13 cellular contexts compared by ENCODE assay signal in genomic region chr15:64623347-64624024, GRCh38.
DNase-seq lines count a peak whose midpoint lies in the region; ATAC-seq, FAIRE-seq and TF ChIP-seq lines count a peak whose summit lies in the region.
"Had no signal": no experiment of that assay in that cellular context is flagged by ENCODE, and none has a peak within 500 bp of the region (broad histone marks: within the 10 kb centered on the region; RNA-seq: fewer than 3 reads in every experiment).

No MANE protein-coding gene starts in this region.

- FAIRE-seq in frontal cortex (lab: Jason Lieb, UNC), result no peak
- FAIRE-seq: endothelial cell of umbilical vein, G401.6 had no signal

- H3K4me1 Mint-ChIP-seq in osteocyte (ENCODE audit: unreplicated experiment), result peaks cover 18% of the 10 kb centered on the region

- H3K9me3 ChIP-seq in DOHH2 (ENCODE audit: control insufficient read depth, insufficient read depth, low read length), result no peaks in the 10 kb centered on the region
- H3K9me3 ChIP-seq in Karpas-422 (ENCODE audit: low read length), result no peaks in the 10 kb centered on the region
- no peaks in the 10 kb centered on the region for H3K9me3 ChIP-seq in adipocyte (ENCODE audit: control insufficient read depth, low read length)
- H3K9me3 ChIP-seq: sigmoid colon had no signal

- H3K27me3 ChIP-seq in DOHH2 (ENCODE audit: control insufficient read depth, low read length) (no peaks in the 10 kb centered on the region), Karpas-422 (ENCODE audit: low read length) (no peaks in the 10 kb centered on the region), adipocyte (replicated peaks; ENCODE audit: control insufficient read depth, insufficient read depth, low read length) (no peaks in the 10 kb centered on the region)
- H3K27me3 ChIP-seq: sigmoid colon had no signal

- DNase-seq in Karpas-422 (peak; percentile 69), adipocyte (ENCODE audit: low read depth) (peak; percentile 24), frontal cortex (ENCODE audit: low spot score in 2 of 2) (no peak), osteocyte (ENCODE audit: extremely low spot score, unreplicated experiment) (no peak), mesenteric fat pad (ENCODE audit: low spot score) (no peak)
- DNase-seq in stimulated activated CD4-positive, alpha-beta T cell treated with anti-CD3 and anti-CD28 coated beads, Interleukin-2, amount 100 ng/mL, for 24 hours, result peak; percentile 35 to 49
- DNase-seq: left colon, NCI-H1436, sigmoid colon had no signal

- no peaks in the 10 kb centered on the region for H4K20me1 ChIP-seq in DOHH2 (ENCODE audit: control insufficient read depth, insufficient read depth, low read depth, low read length)
- no peaks in the 10 kb centered on the region for H4K20me1 ChIP-seq in Karpas-422 (ENCODE audit: insufficient read depth, low read depth, low read length)

- peaks cover 10% of the 10 kb centered on the region for H3K36me3 Mint-ChIP-seq in osteocyte (ENCODE audit: unreplicated experiment)

- ATAC-seq in HG02870 (IDR thresholded peaks at IDR 0.05; ENCODE audit: unreplicated experiment), result no peak
- ATAC-seq: left colon had no signal

- no peak overlapping the region for H3K27ac Mint-ChIP-seq in osteocyte (ENCODE audit: unreplicated experiment)

- no peak overlapping the region for H3K4me3 ChIP-seq in DOHH2 (ENCODE audit: low read length)
- no peak overlapping the region for H3K4me3 ChIP-seq in Karpas-422 (ENCODE audit: low read length)
- no peak overlapping the region for H3K4me3 ChIP-seq in adipocyte (ENCODE audit: low read length)
- H3K4me3 ChIP-seq: sigmoid colon had no signal

- TF ChIP-seq CTCF in DOHH2 (IDR thresholded peaks at IDR 0.05; ENCODE audit: low read depth, low read length, poor library complexity, severe bottlenecking) (no peak), osteocyte (IDR thresholded peaks at IDR 0.05) (no peak)

- peak overlapping the region; percentile 10 for H3K4me2 ChIP-seq in DOHH2 (ENCODE audit: low read length)
- peak overlapping the region; percentile 23 for H3K4me2 ChIP-seq in Karpas-422 (ENCODE audit: low read depth, low read length, poor library complexity, severe bottlenecking)

- H3K79me2 ChIP-seq in DOHH2 (ENCODE audit: control insufficient read depth, low read length) (peaks cover 28% of the 10 kb centered on the region), Karpas-422 (ENCODE audit: low read length) (peaks cover 90% of the 10 kb centered on the region)

- H3K9me3 Mint-ChIP-seq in osteocyte (ENCODE audit: unreplicated experiment), result no peaks in the 10 kb centered on the region

- H3K27me3 Mint-ChIP-seq in osteocyte (ENCODE audit: unreplicated experiment), result no peaks in the 10 kb centered on the region

- no peak overlapping the region for H2AFZ ChIP-seq in Karpas-422 (ENCODE audit: low read length)

- no peaks in the 10 kb centered on the region for H3K9me2 ChIP-seq in DOHH2 (replicated peaks; ENCODE audit: control insufficient read depth, low read length)
- no peaks in the 10 kb centered on the region for H3K9me2 ChIP-seq in Karpas-422 (replicated peaks; ENCODE audit: insufficient read depth, low read length)

- H3F3A ChIP-seq in DOHH2 (ENCODE audit: control insufficient read depth, insufficient read depth), result peaks cover 11% of the 10 kb centered on the region; the same call in 1 of the 2 replicates

- H3K36me3 ChIP-seq in DOHH2 (ENCODE audit: control insufficient read depth, low read length), result peaks cover 13% of the 10 kb centered on the region
- H3K36me3 ChIP-seq in Karpas-422 (ENCODE audit: insufficient read depth, low read length), result peaks cover 2% of the 10 kb centered on the region; the same call in 1 of the 2 replicates
- peaks cover 6% of the 10 kb centered on the region for H3K36me3 ChIP-seq in adipocyte (ENCODE audit: control insufficient read depth, insufficient read depth, low read length, severe bottlenecking)
- H3K36me3 ChIP-seq: sigmoid colon had no signal

- no peak overlapping the region for H3K4me3 Mint-ChIP-seq in osteocyte (ENCODE audit: unreplicated experiment)

- H3K27ac ChIP-seq in DOHH2 (ENCODE audit: low read depth, low read length), result no peak overlapping the region
- H3K27ac ChIP-seq in Karpas-422 (ENCODE audit: low read length), result peak overlapping the region; percentile 69

- H3K9ac ChIP-seq in Karpas-422 (ENCODE audit: low read length) (peak overlapping the region; percentile 11; the same call in 1 of the 2 replicates), adipocyte (ENCODE audit: low read length) (no peak overlapping the region)

- H3K4me1 ChIP-seq in DOHH2 (ENCODE audit: control insufficient read depth, low read length) (peaks cover 48% of the 10 kb centered on the region), Karpas-422 (ENCODE audit: low read length) (peaks cover 60% of the 10 kb centered on the region), adipocyte (ENCODE audit: control insufficient read depth, insufficient read depth, low read length) (peaks cover 18% of the 10 kb centered on the region)

Comparison
In these comparisons a context has a peak if more than half of its experiments do, and no peak if none do; other contexts are left out.
1. DNase-seq: peak in Karpas-422 (single experiment), adipocyte (single experiment) and stimulated activated CD4-positive, alpha-beta T cell treated with anti-CD3 and anti-CD28 coated beads, Interleukin-2, amount 100 ng/mL, for 24 hours (2 of 2); none in frontal cortex (0 of 2), osteocyte (single experiment) and mesenteric fat pad (single experiment).